Comparison of ENCODE assay signal across 26 cellular contexts in the genomic region with DNA sequence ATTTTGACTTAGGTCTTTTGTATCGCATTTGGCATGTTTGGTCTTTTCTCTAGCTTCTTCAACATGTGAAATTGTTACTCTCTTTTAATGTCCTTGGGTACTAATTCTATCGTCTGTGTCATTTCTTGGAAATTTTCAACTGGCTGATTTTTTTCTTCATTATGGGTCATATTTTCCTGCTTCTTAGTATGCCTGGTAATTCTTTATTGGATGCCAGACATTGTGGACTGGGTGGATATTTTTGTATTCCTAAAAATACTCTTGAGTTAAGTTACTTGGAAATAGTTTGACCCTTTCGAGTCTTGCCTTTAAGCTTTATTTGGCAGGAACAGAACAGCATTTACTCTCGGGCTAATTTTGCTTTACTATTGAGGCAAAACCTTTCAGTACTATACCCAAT.
DNase-seq lines count a peak whose midpoint lies in the region; ATAC-seq, FAIRE-seq and TF ChIP-seq lines count a peak whose summit lies in the region.
"Had no signal": no experiment of that assay in that cellular context is flagged by ENCODE, and none has a peak within 500 bp of the region (broad histone marks: within the 10 kb centered on the region; RNA-seq: fewer than 3 reads in every experiment).

No MANE protein-coding gene starts in this region.

- H3K4me1 ChIP-seq in ascending aorta (peaks cover 3 to 11% of the 10 kb centered on the region in 2 donors), prostate gland (replicated peaks) (peaks cover 4% of the 10 kb centered on the region)

- H3K27ac ChIP-seq in ascending aorta (peak overlapping the region; percentile 69 to 72), prostate gland (no peak overlapping the region)
- H3K27ac ChIP-seq: 22Rv1, BLaER1, SJSA1 had no signal

- no peak for FAIRE-seq in frontal cortex (lab: Jason Lieb, UNC)
- FAIRE-seq: GM19239, H1, HTR-8/SVneo had no signal

- H3K4me3 Mint-ChIP-seq in activated T-cell treated with anti-CD3 and anti-CD28 coated beads, Interleukin-2, amount 50 U/mL, for 24 hours, result no peak overlapping the region
- peak overlapping the region; percentile 2 for H3K4me3 Mint-ChIP-seq in natural killer cell treated with Interleukin-12 subunit alpha and Interleukin-12 subunit beta and Interleukin-15 and Interleukin-18, amount 100 ng/mL, for 72 hours
- H3K4me3 Mint-ChIP-seq: IgD-negative memory B cell had no signal

- no peak for TF ChIP-seq POLR2A in prostate gland (IDR thresholded peaks at IDR 0.05)

- no peak for ATAC-seq in natural killer cell treated with Interleukin-12 subunit alpha and Interleukin-12 subunit beta and Interleukin-15 and Interleukin-18, amount 100 ng/mL, for 72 hours
- ATAC-seq: Right ventricle myocardium inferior had no signal

- no peak for DNase-seq in activated T-cell treated with anti-CD3 and anti-CD28 coated beads, Interleukin-2, amount 50 U/mL, for 24 hours
- DNase-seq in activated T-cell treated with anti-CD3 and anti-CD28 coated beads, Interleukin-2, amount 50 U/mL, for 1 hour, result no peak
- DNase-seq in ascending aorta (ENCODE audit: low spot score in 2 of 2) (no peak), prostate gland (ENCODE audit: low spot score) (no peak), NCI-H2107 (lab: John Stamatoyannopoulos, UW) (no peak), HuH-7.5 (ENCODE audit: low spot score) (no peak), frontal cortex (ENCODE audit: low spot score in 2 of 2) (no peak)
- no peak for DNase-seq in natural killer cell treated with Interleukin-12 subunit alpha and Interleukin-12 subunit beta and Interleukin-15 and Interleukin-18, amount 100 ng/mL, for 72 hours (ENCODE audit: low spot score)
- DNase-seq: ACHN, Caco-2, EL, GF-D8, Karpas-422, NCI-H1694, NCI-H2081, NCI-H2171 treated with DMSO at 0.1 percent for 48 hours, NCI-H524 treated with DMSO at 0.1 percent for 48 hours had no signal

- H3K27me3 ChIP-seq in ascending aorta (no peaks in the 10 kb centered on the region), prostate gland (replicated peaks; ENCODE audit: insufficient read depth) (no peaks in the 10 kb centered on the region)
- H3K27me3 ChIP-seq: BLaER1, SJSA1 had no signal

- peaks cover 11% of the 10 kb centered on the region for H3K9me3 Mint-ChIP-seq in activated T-cell treated with anti-CD3 and anti-CD28 coated beads, Interleukin-2, amount 50 U/mL, for 24 hours
- peaks cover 4% of the 10 kb centered on the region for H3K9me3 Mint-ChIP-seq in natural killer cell treated with Interleukin-12 subunit alpha and Interleukin-12 subunit beta and Interleukin-15 and Interleukin-18, amount 100 ng/mL, for 72 hours
- H3K9me3 Mint-ChIP-seq: IgD-negative memory B cell had no signal

- TF ChIP-seq CTCF in ascending aorta (IDR thresholded peaks at IDR 0.05) (no peak), prostate gland (IDR thresholded peaks at IDR 0.05) (no peak)

- peaks cover 60% of the 10 kb centered on the region for H3K4me1 Mint-ChIP-seq in activated T-cell treated with anti-CD3 and anti-CD28 coated beads, Interleukin-2, amount 50 U/mL, for 24 hours (ENCODE audit: low read depth)
- H3K4me1 Mint-ChIP-seq in natural killer cell treated with Interleukin-12 subunit alpha and Interleukin-12 subunit beta and Interleukin-15 and Interleukin-18, amount 100 ng/mL, for 72 hours (ENCODE audit: low read depth in 2 of 2), result peaks cover 70 to 73% of the 10 kb centered on the region in 2 donors

- peaks cover 15% of the 10 kb centered on the region for H3K36me3 Mint-ChIP-seq in activated T-cell treated with anti-CD3 and anti-CD28 coated beads, Interleukin-2, amount 50 U/mL, for 24 hours (ENCODE audit: low read depth)
- peaks cover 37% of the 10 kb centered on the region for H3K36me3 Mint-ChIP-seq in natural killer cell treated with Interleukin-12 subunit alpha and Interleukin-12 subunit beta and Interleukin-15 and Interleukin-18, amount 100 ng/mL, for 72 hours

- H3K36me3 ChIP-seq in ascending aorta (no peaks in the 10 kb centered on the region), prostate gland (no peaks in the 10 kb centered on the region)
- H3K36me3 ChIP-seq: BLaER1, SJSA1 had no signal

- H3K4me3 ChIP-seq in ascending aorta (no peak overlapping the region), prostate gland (no peak overlapping the region)
- H3K4me3 ChIP-seq: BLaER1, SJSA1 had no signal

- no peaks in the 10 kb centered on the region for H3K27me3 Mint-ChIP-seq in activated T-cell treated with anti-CD3 and anti-CD28 coated beads, Interleukin-2, amount 50 U/mL, for 24 hours
- no peaks in the 10 kb centered on the region for H3K27me3 Mint-ChIP-seq in natural killer cell treated with Interleukin-12 subunit alpha and Interleukin-12 subunit beta and Interleukin-15 and Interleukin-18, amount 100 ng/mL, for 72 hours
- H3K27me3 Mint-ChIP-seq: CD4-positive, alpha-beta memory T cell; IgD-negative memory B cell had no signal

- H3K9me3 ChIP-seq in ascending aorta (no peaks in the 10 kb centered on the region), prostate gland (no peaks in the 10 kb centered on the region)
- H3K9me3 ChIP-seq: Caco-2, SJSA1 had no signal

- peak overlapping the region; percentile 15 for H3K27ac Mint-ChIP-seq in activated T-cell treated with anti-CD3 and anti-CD28 coated beads, Interleukin-2, amount 50 U/mL, for 24 hours
- peak overlapping the region; percentile 72 to 96 for H3K27ac Mint-ChIP-seq in natural killer cell treated with Interleukin-12 subunit alpha and Interleukin-12 subunit beta and Interleukin-15 and Interleukin-18, amount 100 ng/mL, for 72 hours
- H3K27ac Mint-ChIP-seq: IgD-negative memory B cell had no signal

- WGBS in prostate gland, result 92% methylated on average over 4 of the region's 4 CpGs

- intact Hi-C loops in ascending aorta (cut with DNase I) (loop anchor here (5.0 kb wide), 2 partner anchors 75 to 240 kb away; no protein-coding TSS in a partner anchor), prostate gland (cut with DNase I) (no loop called here)

Comparison
In these comparisons a context has a peak if more than half of its experiments do, and no peak if none do; other contexts are left out.
1. H3K27ac ChIP-seq: peak in ascending aorta (2 of 2); none in prostate gland (0 of 2).